In the genomic region with DNA sequence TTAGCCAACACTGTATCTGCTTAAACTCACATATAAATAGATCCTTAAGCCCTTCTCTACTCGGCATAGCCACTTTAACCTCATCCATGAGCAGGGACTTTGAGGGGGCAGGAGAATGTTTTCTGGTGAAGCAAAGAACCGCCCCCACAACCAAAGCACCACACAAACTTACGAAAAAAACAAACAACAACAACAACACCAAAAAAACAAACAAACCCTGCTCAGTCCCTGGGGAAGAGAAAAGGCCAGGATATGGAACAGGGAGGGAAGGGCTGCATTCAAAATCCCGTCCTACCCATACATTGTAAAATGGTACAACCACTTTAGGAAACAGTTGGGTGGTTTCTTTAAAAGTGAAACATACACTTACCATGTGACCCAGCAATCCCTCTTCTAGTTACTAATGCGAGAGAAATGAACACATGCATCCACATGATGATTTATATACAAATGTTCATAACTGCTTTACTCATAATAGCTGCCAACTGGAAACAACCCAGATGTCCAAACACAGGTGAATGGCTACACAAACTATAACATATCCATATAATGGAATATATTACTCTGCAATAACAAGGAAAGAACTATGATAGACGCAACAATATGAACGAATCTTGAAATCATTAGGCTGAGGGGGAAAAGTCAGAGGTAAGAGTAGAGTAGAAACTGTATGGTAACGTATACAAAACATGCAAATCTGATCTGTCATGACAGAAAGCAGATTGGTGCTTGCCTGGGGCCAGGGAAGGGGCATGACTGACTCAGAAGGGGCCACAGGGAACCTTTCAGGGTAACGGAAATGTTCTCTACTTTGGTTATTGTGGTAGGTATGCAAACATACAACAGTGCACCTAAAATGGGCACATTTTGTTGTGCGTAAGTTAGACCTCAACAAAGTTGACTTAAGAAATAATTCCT, we compare ENCODE assay signal across 1 cellular context.
TF ChIP-seq lines count a peak whose summit lies in the region.

No MANE protein-coding gene starts in this region.

TF ChIP-seq in GM12878, 131 proteins besides CTCF, POLR2A, EP300 and RAD21:
- TF ChIP-seq CREM (IDR thresholded peaks at IDR 0.05; ENCODE audit: low read depth), result 0 out of 2 replicates have a peak, but pooled peaks have one; percentile 18
- TF ChIP-seq, protein P1, sequence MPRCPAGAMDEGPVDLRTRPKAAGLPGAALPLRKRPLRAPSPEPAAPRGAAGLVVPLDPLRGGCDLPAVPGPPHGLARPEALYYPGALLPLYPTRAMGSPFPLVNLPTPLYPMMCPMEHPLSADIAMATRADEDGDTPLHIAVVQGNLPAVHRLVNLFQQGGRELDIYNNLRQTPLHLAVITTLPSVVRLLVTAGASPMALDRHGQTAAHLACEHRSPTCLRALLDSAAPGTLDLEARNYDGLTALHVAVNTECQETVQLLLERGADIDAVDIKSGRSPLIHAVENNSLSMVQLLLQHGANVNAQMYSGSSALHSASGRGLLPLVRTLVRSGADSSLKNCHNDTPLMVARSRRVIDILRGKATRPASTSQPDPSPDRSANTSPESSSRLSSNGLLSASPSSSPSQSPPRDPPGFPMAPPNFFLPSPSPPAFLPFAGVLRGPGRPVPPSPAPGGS (IDR thresholded peaks at IDR 0.05; ENCODE audit: borderline replicate concordance, insufficient read depth, low read depth, low read length, poor library complexity, severe bottlenecking), result no peak
- 0 out of 2 replicates have a peak, but pooled peaks have one; percentile 12 for TF ChIP-seq RAD51 (IDR thresholded peaks at IDR 0.05)
- no peak for TF ChIP-seq ZNF217 (IDR thresholded peaks at IDR 0.05)
- TF ChIP-seq SMAD1 (IDR thresholded peaks at IDR 0.05; ENCODE audit: low read depth, partially characterized antibody), result no peak
- TF ChIP-seq, protein P2, sequence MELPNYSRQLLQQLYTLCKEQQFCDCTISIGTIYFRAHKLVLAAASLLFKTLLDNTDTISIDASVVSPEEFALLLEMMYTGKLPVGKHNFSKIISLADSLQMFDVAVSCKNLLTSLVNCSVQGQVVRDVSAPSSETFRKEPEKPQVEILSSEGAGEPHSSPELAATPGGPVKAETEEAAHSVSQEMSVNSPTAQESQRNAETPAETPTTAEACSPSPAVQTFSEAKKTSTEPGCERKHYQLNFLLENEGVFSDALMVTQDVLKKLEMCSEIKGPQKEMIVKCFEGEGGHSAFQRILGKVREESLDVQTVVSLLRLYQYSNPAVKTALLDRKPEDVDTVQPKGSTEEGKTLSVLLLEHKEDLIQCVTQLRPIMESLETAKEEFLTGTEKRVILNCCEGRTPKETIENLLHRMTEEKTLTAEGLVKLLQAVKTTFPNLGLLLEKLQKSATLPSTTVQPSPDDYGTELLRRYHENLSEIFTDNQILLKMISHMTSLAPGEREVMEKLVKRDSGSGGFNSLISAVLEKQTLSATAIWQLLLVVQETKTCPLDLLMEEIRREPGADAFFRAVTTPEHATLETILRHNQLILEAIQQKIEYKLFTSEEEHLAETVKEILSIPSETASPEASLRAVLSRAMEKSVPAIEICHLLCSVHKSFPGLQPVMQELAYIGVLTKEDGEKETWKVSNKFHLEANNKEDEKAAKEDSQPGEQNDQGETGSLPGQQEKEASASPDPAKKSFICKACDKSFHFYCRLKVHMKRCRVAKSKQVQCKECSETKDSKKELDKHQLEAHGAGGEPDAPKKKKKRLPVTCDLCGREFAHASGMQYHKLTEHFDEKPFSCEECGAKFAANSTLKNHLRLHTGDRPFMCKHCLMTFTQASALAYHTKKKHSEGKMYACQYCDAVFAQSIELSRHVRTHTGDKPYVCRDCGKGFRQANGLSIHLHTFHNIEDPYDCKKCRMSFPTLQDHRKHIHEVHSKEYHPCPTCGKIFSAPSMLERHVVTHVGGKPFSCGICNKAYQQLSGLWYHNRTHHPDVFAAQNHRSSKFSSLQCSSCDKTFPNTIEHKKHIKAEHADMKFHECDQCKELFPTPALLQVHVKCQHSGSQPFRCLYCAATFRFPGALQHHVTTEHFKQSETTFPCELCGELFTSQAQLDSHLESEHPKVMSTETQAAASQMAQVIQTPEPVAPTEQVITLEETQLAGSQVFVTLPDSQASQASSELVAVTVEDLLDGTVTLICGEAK (IDR thresholded peaks at IDR 0.05; ENCODE audit: borderline replicate concordance), result no peak
- TF ChIP-seq RCOR1 (conservative IDR thresholded peaks at IDR 0.05; ENCODE audit: low read depth, low read length), result no peak
- peak; percentile 73; the same call in 2 of the 3 replicates for TF ChIP-seq POU2F2 (IDR thresholded peaks at IDR 0.05; ENCODE audit: borderline replicate concordance, low read depth, low read length)
- TF ChIP-seq CHD2 (IDR thresholded peaks at IDR 0.05; ENCODE audit: borderline replicate concordance, low read depth, low read length), result no peak
- TF ChIP-seq PAX5 (IDR thresholded peaks at IDR 0.05; ENCODE audit: borderline replicate concordance, low read depth, low read length), result no peak
